28 cellular contexts compared by ENCODE assay signal in genomic region chr11:25327656-25328055, GRCh38.
"Had no signal": no experiment of that assay in that cellular context is flagged by ENCODE, and none has a peak within 500 bp of the region (broad histone marks: within the 10 kb centered on the region; RNA-seq: fewer than 3 reads in every experiment).

No MANE protein-coding gene starts in this region.

- H3K4me3 ChIP-seq: neural progenitor cell, ovary, psoas muscle, skin epidermis, smooth muscle cell, spleen, stomach, thoracic aorta, thyroid gland, tibial nerve, upper lobe of left lung, vagina had no signal

- H3K4me2 ChIP-seq: neural progenitor cell, smooth muscle cell had no signal

- H3K9ac ChIP-seq: neural progenitor cell, parathyroid adenoma had no signal

- H3K27me3 ChIP-seq: neural progenitor cell, ovary, spleen, stomach, thyroid gland, tibial nerve, upper lobe of left lung, vagina had no signal

- DNase-seq: naive thymus-derived CD4-positive, alpha-beta T cell; natural killer cell; occipital lobe; ovary; posterior cingulate gyrus; psoas muscle; right cardiac atrium; spleen; stimulated activated CD4-positive, alpha-beta T cell treated with anti-CD3 and anti-CD28 coated beads, Interleukin-12 subunit alpha, Interleukin-12 subunit beta, amount 100 ng/mL, for 4 hours; stimulated activated CD4-positive, alpha-beta T cell treated with anti-CD3 and anti-CD28 coated beads, Interleukin-1b, Interleukin-23, amount 100 ng/mL, for 48 hours; stimulated activated CD4-positive, alpha-beta T cell treated with anti-CD3 and anti-CD28 coated beads, Interleukin-2, amount 100 ng/mL, for 48 hours; stimulated activated CD4-positive, alpha-beta T cell treated with anti-CD3 and anti-CD28 coated beads, Interleukin-4, amount 100 ng/mL, for 24 hours; stimulated activated naive B cell treated with anti-CD40 and anti-IgM and Interleukin-4, amounts not matched to agents 10 μg/mL and 1 μg/mL and 100 μg/mL, for 72 hours; stimulated activated naive CD4-positive, alpha-beta T cell treated with Interleukin-2 at 50 U/mL for 16 hours; stomach; thyroid gland; trophoblast cell; upper lobe of left lung had no signal

- H3K4me1 ChIP-seq: neural progenitor cell, parathyroid adenoma, psoas muscle, spleen, stomach, thyroid gland, tibial nerve, upper lobe of left lung, vagina had no signal

- H3K27ac ChIP-seq: neural progenitor cell, ovary, parathyroid adenoma, psoas muscle, skin epidermis, spleen, stomach, thoracic aorta, thyroid gland, tibial nerve, upper lobe of left lung, vagina had no signal

- H3K79me2 ChIP-seq: parathyroid adenoma had no signal

- H3K9me3 ChIP-seq: ovary, psoas muscle, thoracic aorta, thyroid gland, tibial nerve, upper lobe of left lung, vagina had no signal

- H2AFZ ChIP-seq: neural progenitor cell, parathyroid adenoma had no signal

- H3K36me3 ChIP-seq: neural progenitor cell, ovary, spleen, stomach, thoracic aorta, thyroid gland, tibial nerve, upper lobe of left lung, vagina had no signal

- FAIRE-seq: urothelium cell line had no signal

- ATAC-seq: naive thymus-derived CD4-positive, alpha-beta T cell; natural killer cell; psoas muscle; right cardiac atrium; sciatic nerve; stimulated activated effector memory CD8-positive, alpha-beta T cell treated with anti-CD3 and anti-CD28 coated beads, Interleukin-12 subunit alpha, Interleukin-12 subunit beta, amount 100 ng/mL, for 72 hours; stimulated activated naive B cell treated with anti-CD40 and anti-IgM and Interleukin-4, amounts not matched to agents 10 μg/mL and 1 μg/mL and 100 μg/mL, for 72 hours had no signal
